Comparison of ENCODE assay signal across 12 cellular contexts in the genomic region with DNA sequence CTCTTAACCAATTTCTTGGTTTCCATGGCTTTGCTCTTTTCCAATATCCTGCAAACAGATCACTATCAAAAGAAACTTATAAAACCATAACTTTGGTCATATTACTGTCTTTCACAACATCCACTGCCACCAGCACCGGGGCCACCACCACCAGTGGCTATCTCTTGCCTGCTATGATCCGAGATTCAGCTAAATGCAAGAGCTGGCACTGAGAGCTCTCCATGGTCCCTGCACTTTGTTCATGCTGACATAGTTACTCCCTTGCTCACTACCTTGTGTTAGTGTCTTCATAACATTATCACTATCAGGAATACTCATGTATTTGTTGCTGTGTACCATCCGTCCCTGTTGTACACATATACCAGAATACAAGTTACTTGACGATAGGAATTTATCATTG.
DNase-seq lines count a peak whose midpoint lies in the region; ATAC-seq and TF ChIP-seq lines count a peak whose summit lies in the region.
"Had no signal": no experiment of that assay in that cellular context is flagged by ENCODE, and none has a peak within 500 bp of the region (broad histone marks: within the 10 kb centered on the region; RNA-seq: fewer than 3 reads in every experiment).

No MANE protein-coding gene starts in this region.

- H3K36me3 Mint-ChIP-seq in activated B cell treated with CpG ODN at 0.5 μM for 24 hours (ENCODE audit: low read depth) = no peaks in the 10 kb centered on the region

- peaks cover 86% of the 10 kb centered on the region for H3K4me1 Mint-ChIP-seq in activated B cell treated with CpG ODN at 0.5 μM for 24 hours

- ATAC-seq in activated B cell treated with CpG ODN at 0.5 μM for 24 hours (ENCODE audit: low read depth) (no peak), HG03354 (IDR thresholded peaks at IDR 0.05; ENCODE audit: poor library complexity, severe bottlenecking, unreplicated experiment) (no peak), GM19455 (IDR thresholded peaks at IDR 0.05; ENCODE audit: unreplicated experiment) (no peak)

- H3K4me3 Mint-ChIP-seq in activated B cell treated with CpG ODN at 0.5 μM for 24 hours = no peak overlapping the region

- DNase-seq in AG20443 (ENCODE audit: low spot score) (peak; percentile 13), EH (ENCODE audit: low read depth) (peak; percentile 32), activated B cell treated with CpG ODN at 0.5 μM for 24 hours (no peak), iris pigment epithelial cell (ENCODE audit: low read depth) (peak; percentile 22), GM10266 (ENCODE audit: extremely low spot score) (no peak), NCI-H510A (lab: John Stamatoyannopoulos, UW) (no peak)
- DNase-seq: DND-41, KG1, midbrain, NCI-H1417 treated with DMSO at 0.1 percent for 48 hours had no signal

- H3K27me3 Mint-ChIP-seq in activated B cell treated with CpG ODN at 0.5 μM for 24 hours = no peaks in the 10 kb centered on the region

- no peaks in the 10 kb centered on the region for H3K9me3 Mint-ChIP-seq in activated B cell treated with CpG ODN at 0.5 μM for 24 hours

- intact Hi-C loops in activated B cell treated with CpG ODN at 0.5 μM for 24 hours (cut with micrococcal nuclease) = no loop called here

- POLR2A ChIA-PET in activated B cell treated with CpG ODN at 0.5 μM for 24 hours (lab: Charles Lee) = interaction anchor here (1.2 to 6.1 kb wide), 7 partner anchors 183 to 340 kb away, joined by 3 to 123 read pairs (median 56); no protein-coding TSS in a partner anchor

- CTCF ChIA-PET in activated B cell treated with CpG ODN at 0.5 μM for 24 hours (lab: Charles Lee) = interaction anchor here (0.9 to 10.8 kb wide), 7 partner anchors 31 to 543 kb away, joined by 4 to 190 read pairs (median 16); no protein-coding TSS in a partner anchor

- TF ChIP-seq CTCF in activated B cell treated with CpG ODN at 0.5 μM for 24 hours (IDR thresholded peaks at IDR 0.05) (no peak), GM10266 (IDR thresholded peaks at IDR 0.05; ENCODE audit: control insufficient read depth, insufficient read depth, low read depth, missing control alignments) (no peak)

- peak overlapping the region; percentile 3 for H3K27ac Mint-ChIP-seq in activated B cell treated with CpG ODN at 0.5 μM for 24 hours

Comparison
In these comparisons a context has a peak if more than half of its experiments do, and no peak if none do; other contexts are left out.
1. DNase-seq: peak in AG20443 (single experiment), EH (single experiment) and iris pigment epithelial cell (single experiment); none in activated B cell treated with CpG ODN at 0.5 μM for 24 hours (single experiment), GM10266 (single experiment) and NCI-H510A (single experiment).